In the genomic region with DNA sequence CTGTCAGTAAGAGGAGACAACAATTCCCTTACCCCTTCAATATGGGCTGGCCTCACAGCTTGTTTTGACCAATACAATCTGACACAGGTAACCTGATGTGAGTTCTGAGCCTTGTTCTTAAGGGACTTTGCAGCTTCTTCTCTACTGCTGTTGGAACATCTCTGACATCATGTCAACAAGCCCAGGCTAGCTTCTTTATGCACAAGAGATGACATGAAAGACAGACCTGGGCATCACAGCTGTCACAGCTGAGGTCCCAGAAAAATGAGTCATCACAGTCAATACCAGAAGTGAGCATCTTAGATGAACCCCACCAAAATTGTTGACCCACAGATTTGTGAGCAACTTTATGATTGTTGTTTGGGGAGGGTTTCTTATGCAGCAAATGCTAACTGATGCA, we compare ENCODE assay signal across 25 cellular contexts.
"Had no signal": no experiment of that assay in that cellular context is flagged by ENCODE, and none has a peak within 500 bp of the region (broad histone marks: within the 10 kb centered on the region; RNA-seq: fewer than 3 reads in every experiment).

No MANE protein-coding gene starts in this region.

- H3K4me2 ChIP-seq: hepatocyte had no signal

- FAIRE-seq: endothelial cell of umbilical vein had no signal

- H3K27ac ChIP-seq: coronary artery, gastroesophageal sphincter, heart left ventricle, hepatocyte, left lung, ovary, psoas muscle, spleen, transverse colon, upper lobe of right lung, vagina had no signal

- ATAC-seq: gastroesophageal sphincter; heart left ventricle; left cardiac atrium; left lung; naive thymus-derived CD8-positive, alpha-beta T cell; psoas muscle; right cardiac atrium; stimulated activated memory B cell treated with anti-CD40 and anti-IgM and Interleukin-4, amounts not matched to agents 10 μg/mL and 1 μg/mL and 100 μg/mL, for 72 hours; upper lobe of right lung had no signal

- H3K4me3 ChIP-seq: coronary artery, gastroesophageal sphincter, heart left ventricle, hepatocyte, left lung, ovary, psoas muscle, skin epidermis, spleen, transverse colon, upper lobe of right lung, vagina had no signal

- H3K27me3 ChIP-seq: gastroesophageal sphincter, heart left ventricle, hepatocyte, left lung, ovary, spleen, transverse colon, upper lobe of right lung, vagina had no signal

- H3K4me1 ChIP-seq: gastroesophageal sphincter, heart left ventricle, left lung, psoas muscle, spleen, transverse colon, upper lobe of right lung, vagina had no signal

- DNase-seq: dermis blood vessel endothelial cell; effector memory CD4-positive, alpha-beta T cell; foreskin fibroblast; heart left ventricle; left cardiac atrium; left lung; mesendoderm; midbrain; naive thymus-derived CD8-positive, alpha-beta T cell; nephron progenitor cell; occipital lobe; ovary; psoas muscle; right cardiac atrium; spleen; stimulated activated CD4-positive, alpha-beta T cell treated with anti-CD3 and anti-CD28 coated beads, Interleukin-4, amount 100 ng/mL, for 4 hours; transverse colon; upper lobe of right lung had no signal

- H3K79me2 ChIP-seq: hepatocyte had no signal

- H3K9me3 ChIP-seq: gastroesophageal sphincter, heart left ventricle, left lung, ovary, psoas muscle, spleen, transverse colon, upper lobe of right lung, vagina had no signal

- H2AFZ ChIP-seq: hepatocyte had no signal

- H3K36me3 ChIP-seq: gastroesophageal sphincter, heart left ventricle, left lung, ovary, spleen, transverse colon, upper lobe of right lung, vagina had no signal
